Comparison of ENCODE assay signal across 2 cellular contexts in genomic region chr6:168272379-168273011, GRCh38.
TF ChIP-seq lines count a peak whose summit lies in the region.

No MANE protein-coding gene starts in this region.

TF ChIP-seq in H1, 55 proteins besides CTCF, POLR2A, EP300 and RAD21 (continues in another document):
- TF ChIP-seq YY1 (IDR thresholded peaks at IDR 0.05; ENCODE audit: low read depth, low read length) (no peak), ASH2L (IDR thresholded peaks at IDR 0.05; ENCODE audit: low read length) (no peak), RNF2 (IDR thresholded peaks at IDR 0.05; ENCODE audit: borderline replicate concordance, low read depth, low read length, missing control alignments, poor library complexity, severe bottlenecking) (no peak), KDM1A (IDR thresholded peaks at IDR 0.05; ENCODE audit: borderline replicate concordance, low read length) (no peak), CHD7 (IDR thresholded peaks at IDR 0.05; ENCODE audit: insufficient replicate concordance, low read length) (no peak), TAF7 (optimal IDR thresholded peaks at IDR 0.05; ENCODE audit: borderline replicate concordance, low read depth, low read length) (no peak), JUN (IDR thresholded peaks at IDR 0.05; ENCODE audit: low read depth, low read length) (no peak), SIRT6 (IDR thresholded peaks at IDR 0.05; ENCODE audit: low read length) (no peak), GTF2F1 (IDR thresholded peaks at IDR 0.05; ENCODE audit: borderline replicate concordance, low read depth, low read length) (no peak), ATF2 (IDR thresholded peaks at IDR 0.05; ENCODE audit: low read length) (no peak), HDAC2 (IDR thresholded peaks at IDR 0.05; ENCODE audit: borderline replicate concordance in 1 of 2, low read depth in 2 of 2, low read length in 2 of 2) (no peak), BRCA1 (IDR thresholded peaks at IDR 0.05; ENCODE audit: low read depth, low read length) (no peak)
- TF ChIP-seq, protein P1, sequence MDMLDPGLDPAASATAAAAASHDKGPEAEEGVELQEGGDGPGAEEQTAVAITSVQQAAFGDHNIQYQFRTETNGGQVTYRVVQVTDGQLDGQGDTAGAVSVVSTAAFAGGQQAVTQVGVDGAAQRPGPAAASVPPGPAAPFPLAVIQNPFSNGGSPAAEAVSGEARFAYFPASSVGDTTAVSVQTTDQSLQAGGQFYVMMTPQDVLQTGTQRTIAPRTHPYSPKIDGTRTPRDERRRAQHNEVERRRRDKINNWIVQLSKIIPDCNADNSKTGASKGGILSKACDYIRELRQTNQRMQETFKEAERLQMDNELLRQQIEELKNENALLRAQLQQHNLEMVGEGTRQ (IDR thresholded peaks at IDR 0.05; ENCODE audit: low read length): no peak

TF ChIP-seq in neural cell, 6 proteins besides CTCF, POLR2A, EP300 and RAD21:
- TF ChIP-seq POLR2AphosphoS5 (IDR thresholded peaks at IDR 0.05) (no peak), EZH2 (IDR thresholded peaks at IDR 0.05; ENCODE audit: borderline replicate concordance, insufficient read depth, low read length, poor library complexity, severe bottlenecking) (no peak), SMC3 (conservative IDR thresholded peaks at IDR 0.05; ENCODE audit: poor library complexity) (no peak), REST (IDR thresholded peaks at IDR 0.05; ENCODE audit: borderline replicate concordance) (no peak), TAF1 (IDR thresholded peaks at IDR 0.05; ENCODE audit: low read depth) (no peak), MXI1 (conservative IDR thresholded peaks at IDR 0.05; ENCODE audit: poor library complexity, severe bottlenecking) (no peak)
